8 cellular contexts compared by ENCODE assay signal in genomic region chr13:26946675-26947342, GRCh38.
DNase-seq lines count a peak whose midpoint lies in the region; ATAC-seq, FAIRE-seq and TF ChIP-seq lines count a peak whose summit lies in the region.

No MANE protein-coding gene starts in this region.

- POLR2A ChIA-PET in H1 (lab: Charles Lee; ENCODE audit: partially characterized antibody): interaction anchor here (1.2 to 1.3 kb wide), 2 partner anchors 12 to 413 kb away, joined by 3 to 4 read pairs; no protein-coding TSS in a partner anchor

- no peak overlapping the region for H3K23ac ChIP-seq in H1 (ENCODE audit: insufficient read length)

- TF ChIP-seq CTCF in LNCAP (IDR thresholded peaks at IDR 0.05) (peak; percentile 77), OCI-LY3 (IDR thresholded peaks at IDR 0.05; ENCODE audit: low read depth, low read length) (peak; percentile 85), H1 (IDR thresholded peaks at IDR 0.05; ENCODE audit: control extremely low read depth in 1 of 3, insufficient read depth in 1 of 3, low read depth in 1 of 3, low read length in 3 of 3) (peak in 2 of 3 experiments; percentile 71 to 82; a peak in 3 of 4 replicates)

- CTCF ChIA-PET in activated CD8-positive, alpha-beta memory T cell treated with anti-CD3 and anti-CD28 coated beads, Interleukin-2, amount 10 ng/mL, durations not matched to agents 7 days and 5 days (lab: Charles Lee): interaction anchor here (0.7 to 3.2 kb wide), 18 partner anchors 10 to 880 kb away, joined by 3 to 23 read pairs (median 4); partner anchors contain the start of gene RASL11A
- CTCF ChIA-PET in H1 (lab: Charles Lee; ENCODE audit: partially characterized antibody): interaction anchor here (0.6 to 8.3 kb wide), 55 partner anchors 9 to 1848 kb away, joined by 3 to 128 read pairs (median 4); partner anchors contain the start of gene GTF3A

- no peak for FAIRE-seq in H1 (lab: Jason Lieb, UNC)

- H3K27me3 Mint-ChIP-seq in activated CD8-positive, alpha-beta memory T cell treated with anti-CD3 and anti-CD28 coated beads, Interleukin-2, amount 10 ng/mL, durations not matched to agents 7 days and 5 days: peaks cover 6% of the 10 kb centered on the region
- peaks cover 7% of the 10 kb centered on the region for H3K27me3 Mint-ChIP-seq in memory B cell

- H3K36me3 ChIP-seq in OCI-LY3 (replicated peaks; ENCODE audit: low read depth, low read length) (no peaks in the 10 kb centered on the region), H1 (ENCODE audit: control insufficient read depth in 2 of 4, insufficient read depth in 4 of 4, low read length in 3 of 4) (no peaks in the 10 kb centered on the region)

- no peaks in the 10 kb centered on the region for H3K36me3 Mint-ChIP-seq in activated CD8-positive, alpha-beta memory T cell treated with anti-CD3 and anti-CD28 coated beads, Interleukin-2, amount 10 ng/mL, durations not matched to agents 7 days and 5 days
- H3K36me3 Mint-ChIP-seq in memory B cell: no peaks in the 10 kb centered on the region

- H3K79me1 ChIP-seq in H1 (ENCODE audit: low read depth, low read length): no peaks in the 10 kb centered on the region

- H4K8ac ChIP-seq in H1 (ENCODE audit: extremely low read depth, insufficient read depth, low read length): no peak overlapping the region

- H4K5ac ChIP-seq in H1 (ENCODE audit: insufficient read length, low read depth, low read length): no peak overlapping the region

- no peak overlapping the region for H2BK15ac ChIP-seq in H1 (ENCODE audit: low read length)

- H3K4me1 Mint-ChIP-seq in activated CD8-positive, alpha-beta memory T cell treated with anti-CD3 and anti-CD28 coated beads, Interleukin-2, amount 10 ng/mL, durations not matched to agents 7 days and 5 days: peaks cover 9% of the 10 kb centered on the region
- H3K4me1 Mint-ChIP-seq in memory B cell: no peaks in the 10 kb centered on the region

- no peak for TF ChIP-seq EP300 in H1 (IDR thresholded peaks at IDR 0.05; ENCODE audit: borderline replicate concordance in 1 of 2, low read depth in 2 of 2, low read length in 2 of 2)

- H3K27ac ChIP-seq in OCI-LY3 (ENCODE audit: low read length): no peak overlapping the region
- no peak overlapping the region for H3K27ac ChIP-seq in H1 (ENCODE audit: low read depth, low read length)

- peaks cover 7% of the 10 kb centered on the region; the same call in 1 of the 2 replicates for H3K27me3 ChIP-seq in OCI-LY3 (ENCODE audit: low read depth, low read length)
- no peaks in the 10 kb centered on the region for H3K27me3 ChIP-seq in H1 (replicated peaks in 1 of 4; ENCODE audit: control insufficient read depth in 3 of 4, extremely low read depth in 1 of 4, insufficient read depth in 3 of 4, low read length in 3 of 4)

- H2AFZ ChIP-seq in OCI-LY3 (ENCODE audit: low read depth, low read length) (no peak overlapping the region), H1 (ENCODE audit: low read length) (no peak overlapping the region)

- H3K4me3 ChIP-seq in OCI-LY3 (ENCODE audit: low read length) (no peak overlapping the region), H1 (ENCODE audit: extremely low read depth in 1 of 4, insufficient read depth in 2 of 4, low read depth in 3 of 4, low read length in 4 of 4) (no peak overlapping the region)

- no peak for TF ChIP-seq POLR2A in H1 (IDR thresholded peaks at IDR 0.05; ENCODE audit: control extremely low read depth in 1 of 2, low read depth in 2 of 2, low read length in 2 of 2)

- 58% methylated on average over 5 of the region's 5 CpGs; no CpG with 5 or more reads in 1 of the 2 experiments for WGBS in H1 (ENCODE audit: extremely low coverage in 1 of 2, insufficient coverage in 1 of 2, insufficient read length in 1 of 2, insufficient replicate concordance in 2 of 2, low coverage in 1 of 2, low lambda C conversion rate in 2 of 2, missing lambda C conversion rate in 1 of 2), 2 experiments

- H3K18ac ChIP-seq in H1 (ENCODE audit: extremely low read depth, low read length): no peak overlapping the region

- no peak overlapping the region for H2BK120ac ChIP-seq in H1 (replicated peaks; ENCODE audit: low read depth, low read length)

- H3K4me1 ChIP-seq in OCI-LY3 (ENCODE audit: low read length) (no peaks in the 10 kb centered on the region), H1 (replicated peaks in 1 of 4; ENCODE audit: control insufficient read depth in 3 of 4, insufficient read depth in 4 of 4, low read length in 3 of 4) (peaks cover 0 to 3% (median 0%) of the 10 kb centered on the region in 4 experiments; a peak in 1 of 7 replicates)

- ATAC-seq in activated CD8-positive, alpha-beta memory T cell treated with anti-CD3 and anti-CD28 coated beads, Interleukin-2, amount 10 ng/mL, durations not matched to agents 7 days and 5 days: peak; percentile 78
- ATAC-seq in memory B cell (ENCODE audit: low read depth): peak; percentile 48

- no peaks in the 10 kb centered on the region for H3K9me3 Mint-ChIP-seq in activated CD8-positive, alpha-beta memory T cell treated with anti-CD3 and anti-CD28 coated beads, Interleukin-2, amount 10 ng/mL, durations not matched to agents 7 days and 5 days (ENCODE audit: low read depth)
- H3K9me3 Mint-ChIP-seq in memory B cell: no peaks in the 10 kb centered on the region

- no peak overlapping the region for H4K91ac ChIP-seq in H1 (replicated peaks; ENCODE audit: insufficient read length, low read length)

- no peak overlapping the region for H2BK20ac ChIP-seq in H1 (ENCODE audit: low read length)

- no peak overlapping the region for H3K14ac ChIP-seq in H1 (ENCODE audit: insufficient read length)

- H3K4me2 ChIP-seq in OCI-LY3 (ENCODE audit: low read length) (no peak overlapping the region), H1 (ENCODE audit: insufficient read depth in 1 of 2, low read depth in 2 of 2, low read length in 2 of 2) (no peak overlapping the region)

- peak; percentile 94 to 96 for TF ChIP-seq RAD21 in H1 (IDR thresholded peaks at IDR 0.05 in 1 of 2, conservative IDR thresholded peaks at IDR 0.05 in 1 of 2; ENCODE audit: low read depth in 2 of 2, low read length in 2 of 2)

- no peaks in the 10 kb centered on the region for H3K9me3 ChIP-seq in OCI-LY3 (ENCODE audit: insufficient read depth, low read length)
- no peaks in the 10 kb centered on the region for H3K9me3 ChIP-seq in H1 (ENCODE audit: insufficient read depth in 2 of 2, low read depth in 1 of 2, low read length in 1 of 2)

- no peaks in the 10 kb centered on the region for H3K23me2 ChIP-seq in H1 (ENCODE audit: low read depth, low read length)

- no peak overlapping the region for H2AK5ac ChIP-seq in H1 (ENCODE audit: low read depth, low read length)

- H3K9ac ChIP-seq in OCI-LY3 (ENCODE audit: low read length): no peak overlapping the region
- no peak overlapping the region for H3K9ac ChIP-seq in H1 (replicated peaks in 1 of 4; ENCODE audit: extremely low read depth in 1 of 4, low read depth in 3 of 4, low read length in 3 of 4)

- H3K79me2 ChIP-seq in OCI-LY3 (ENCODE audit: low read length): no peaks in the 10 kb centered on the region
- no peaks in the 10 kb centered on the region for H3K79me2 ChIP-seq in H1 (ENCODE audit: control insufficient read depth in 1 of 2, insufficient read depth in 2 of 2, low read length in 2 of 2)

- no peak overlapping the region for H3K4me3 Mint-ChIP-seq in activated CD8-positive, alpha-beta memory T cell treated with anti-CD3 and anti-CD28 coated beads, Interleukin-2, amount 10 ng/mL, durations not matched to agents 7 days and 5 days
- no peak overlapping the region for H3K4me3 Mint-ChIP-seq in memory B cell

- no peak overlapping the region for H2BK12ac ChIP-seq in H1 (ENCODE audit: low read depth, low read length)

- DNase-seq in activated CD8-positive, alpha-beta memory T cell treated with anti-CD3 and anti-CD28 coated beads, Interleukin-2, amount 10 ng/mL, durations not matched to agents 7 days and 5 days: no peak
- no peak for DNase-seq in activated CD8-positive, alpha-beta memory T cell treated with anti-CD3 and anti-CD28 coated beads, Interleukin-2, amount 50 U/mL, for 4 hours
- no peak for DNase-seq in H1 (ENCODE audit: low read depth in 1 of 2, low spot score in 2 of 2)
- peak in 1 of 2 donors; percentile 12 for DNase-seq in memory B cell (ENCODE audit: low spot score in 2 of 2)
- DNase-seq in effector CD4-positive, alpha-beta T cell: no peak
- DNase-seq in GM19238 (ENCODE audit: insufficient read length, low spot score): no peak

- no peak overlapping the region for H3K4ac ChIP-seq in H1 (replicated peaks; ENCODE audit: insufficient read length, low read depth, low read length)

- H4K20me1 ChIP-seq in OCI-LY3 (ENCODE audit: insufficient read depth, low read length) (no peaks in the 10 kb centered on the region), H1 (replicated peaks in 1 of 2; ENCODE audit: control insufficient read depth in 1 of 2, insufficient read depth in 2 of 2, low read length in 2 of 2) (no peaks in the 10 kb centered on the region)

- no peak overlapping the region for H3K27ac Mint-ChIP-seq in activated CD8-positive, alpha-beta memory T cell treated with anti-CD3 and anti-CD28 coated beads, Interleukin-2, amount 10 ng/mL, durations not matched to agents 7 days and 5 days
- H3K27ac Mint-ChIP-seq in memory B cell: no peak overlapping the region

- H3K56ac ChIP-seq in H1 (replicated peaks; ENCODE audit: insufficient read length, low read depth, low read length): no peak overlapping the region

- H2BK5ac ChIP-seq in H1 (ENCODE audit: low read depth, low read length): no peak overlapping the region

TF ChIP-seq in H1, 55 proteins besides CTCF, POLR2A, EP300 and RAD21:
- TF ChIP-seq, protein P1, sequence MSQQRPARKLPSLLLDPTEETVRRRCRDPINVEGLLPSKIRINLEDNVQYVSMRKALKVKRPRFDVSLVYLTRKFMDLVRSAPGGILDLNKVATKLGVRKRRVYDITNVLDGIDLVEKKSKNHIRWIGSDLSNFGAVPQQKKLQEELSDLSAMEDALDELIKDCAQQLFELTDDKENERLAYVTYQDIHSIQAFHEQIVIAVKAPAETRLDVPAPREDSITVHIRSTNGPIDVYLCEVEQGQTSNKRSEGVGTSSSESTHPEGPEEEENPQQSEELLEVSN (IDR thresholded peaks at IDR 0.05): no peak
- TF ChIP-seq BCL11A (IDR thresholded peaks at IDR 0.05; ENCODE audit: low read depth in 2 of 2, low read length in 2 of 2): no peak
- TF ChIP-seq TAF1 (IDR thresholded peaks at IDR 0.05; ENCODE audit: low read depth, low read length): no peak
- TF ChIP-seq FOSL1 (IDR thresholded peaks at IDR 0.05; ENCODE audit: insufficient read depth, low read depth, low read length): no peak
- TF ChIP-seq CTBP2 (IDR thresholded peaks at IDR 0.05; ENCODE audit: borderline replicate concordance, insufficient read depth, insufficient read length, low read length): no peak
- no peak for TF ChIP-seq JUND (IDR thresholded peaks at IDR 0.05; ENCODE audit: low read length)
- no peak for TF ChIP-seq EGR1 (IDR thresholded peaks at IDR 0.05; ENCODE audit: borderline replicate concordance, low read depth, low read length)
- TF ChIP-seq YY1 (IDR thresholded peaks at IDR 0.05; ENCODE audit: low read depth, low read length): no peak
- TF ChIP-seq RNF2 (IDR thresholded peaks at IDR 0.05; ENCODE audit: borderline replicate concordance, low read depth, low read length, missing control alignments, poor library complexity, severe bottlenecking): no peak
TF ChIP-seq in H1: peak in this region for 0.
